Comparison of ENCODE assay signal across 9 cellular contexts in the genomic region with DNA sequence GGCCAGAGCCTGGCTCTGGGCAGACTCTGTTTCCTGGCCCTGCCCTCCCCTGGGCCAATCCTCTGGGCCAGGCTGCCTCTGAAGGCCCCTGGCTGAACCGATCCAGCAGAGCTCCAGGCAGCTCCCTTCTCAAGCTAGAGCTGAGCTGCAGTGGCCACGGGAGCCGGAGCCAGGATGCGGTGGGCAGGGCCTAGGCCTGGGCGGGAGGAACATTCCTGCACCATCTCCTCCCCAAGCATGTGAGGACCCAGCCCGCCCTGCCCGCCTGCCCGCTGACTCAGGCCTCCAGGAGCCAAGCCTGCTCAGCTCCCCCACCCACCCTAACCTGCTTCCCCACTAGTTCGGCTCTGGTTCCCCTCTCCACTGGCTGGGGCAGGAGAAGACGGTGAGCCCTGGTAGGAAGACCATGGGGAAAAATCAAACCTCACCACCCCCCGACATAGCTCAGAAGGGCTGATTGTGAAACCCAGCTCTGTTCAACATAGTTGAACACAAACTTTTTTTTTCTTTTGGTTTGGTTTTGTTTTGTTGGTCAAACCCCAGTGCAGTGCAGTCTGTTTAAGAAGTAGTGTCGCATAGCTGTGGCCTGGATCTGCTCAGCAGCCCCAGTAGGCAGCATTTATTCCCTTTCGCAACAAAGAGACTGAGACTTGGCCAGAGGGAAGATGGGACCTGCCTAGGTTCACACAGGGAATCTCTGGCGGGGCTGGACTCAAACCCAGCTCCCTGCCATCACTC. TPM values are rescaled to one million over a fixed set of nuclear protein-coding genes. Genes with fewer than 3 reads are reported as not detected.
DNase-seq lines count a peak whose midpoint lies in the region; ATAC-seq, FAIRE-seq and TF ChIP-seq lines count a peak whose summit lies in the region.
"Had no signal": no experiment of that assay in that cellular context is flagged by ENCODE, and none has a peak within 500 bp of the region (broad histone marks: within the 10 kb centered on the region; RNA-seq: fewer than 3 reads in every experiment).

No MANE protein-coding gene starts in this region.

- no peak for TF ChIP-seq CTCF in brain microvascular endothelial cell (IDR thresholded peaks at IDR 0.05; ENCODE audit: low read depth, low read length, missing control alignments)

- H3K27ac ChIP-seq in brain microvascular endothelial cell (peak overlapping the region; percentile 85), small intestine (ENCODE audit: low read depth in 1 of 2, low read length in 1 of 2) (peak overlapping the region in 1 of 2 donors; percentile 56)

- ATAC-seq in GM21576 (IDR thresholded peaks at IDR 0.05; ENCODE audit: unreplicated experiment), result no peak

- DNase-seq in H54 (ENCODE audit: insufficient read length, low spot score) (peak; percentile 79), brain microvascular endothelial cell (peak; percentile 92), iPS-NIHi7 (ENCODE audit: extremely low spot score) (peak; percentile 81), small intestine (peak; percentile 46), erythroblast (lab: John Stamatoyannopoulos, UW) (no peak), T-helper 2 cell (no peak)
- DNase-seq in stimulated activated CD4-positive, alpha-beta T cell treated with anti-CD3 and anti-CD28 coated beads, Interleukin-12 subunit alpha, Interleukin-12 subunit beta, amount 100 ng/mL, for 4 hours, result no peak
- DNase-seq: effector CD4-positive, alpha-beta T cell had no signal

- no peaks in the 10 kb centered on the region for H3K9me3 ChIP-seq in small intestine (ENCODE audit: control insufficient read depth, low read depth)

- WGBS in small intestine, 3 donors, result 62 to 77% (median 74%) methylated on average over 11 to 14 of the region's 14 CpGs

- peaks cover 0 to under 1% of the 10 kb centered on the region in 2 donors for H3K4me1 ChIP-seq in small intestine (ENCODE audit: control insufficient read depth in 2 of 2, insufficient read depth in 1 of 2, low read depth in 1 of 2, low read length in 1 of 2)

- no peaks in the 10 kb centered on the region for H3K27me3 ChIP-seq in brain microvascular endothelial cell (replicated peaks)
- no peaks in the 10 kb centered on the region for H3K27me3 ChIP-seq in small intestine (ENCODE audit: control insufficient read depth in 2 of 2, insufficient read depth in 2 of 2, low read length in 2 of 2)

- in situ Hi-C loops in brain microvascular endothelial cell (cut with HindIII; ENCODE audit: low pct_ligation_motif_present, low sequenced_read_pairs), result no loop called here

- FAIRE-seq in H54 (lab: Jason Lieb, UNC) (no peak), small intestine (lab: Jason Lieb, UNC) (no peak)

- H3K36me3 ChIP-seq in brain microvascular endothelial cell (replicated peaks) (peaks cover 21% of the 10 kb centered on the region), small intestine (ENCODE audit: control insufficient read depth in 2 of 2, insufficient read depth in 2 of 2, low read length in 2 of 2) (peaks cover 0 to 8% of the 10 kb centered on the region in 2 donors)

- no peak overlapping the region for H3K4me3 ChIP-seq in brain microvascular endothelial cell (ENCODE audit: low read depth, low read length)
- no peak overlapping the region for H3K4me3 ChIP-seq in small intestine (ENCODE audit: low read depth in 1 of 2, low read length in 2 of 2)

- TF ChIP-seq POLR2A in H54 (IDR thresholded peaks at IDR 0.05; ENCODE audit: low read depth, low read length), result peak; percentile 87
- TF ChIP-seq POLR2A in erythroblast (IDR thresholded peaks at IDR 0.05; ENCODE audit: low read length), result no peak

RNA-seq across cellular contexts. Expression of a gene that starts 13.5 kb away (rescaled TPM):
- 10 to 100 TPM; 11.0 to 18.0 (median 12.4) TPM for polyA plus RNA-seq in small intestine

RNA-seq across cellular contexts. Expression of a gene that starts 21.2 kb away (rescaled TPM):
- 100 to 1,000 TPM in 1 of 3 donors, 10 to 100 TPM in 2; 93.2 to 139 (median 93.3) TPM for polyA plus RNA-seq in small intestine

RNA-seq across cellular contexts. Expression of a gene that starts 35.7 kb away (rescaled TPM):
- polyA plus RNA-seq in small intestine, result 10 to 100 TPM; 19.5 to 24.6 (median 22.1) TPM

RNA-seq across cellular contexts. Expression of a gene that starts 51.4 kb away (rescaled TPM):
- polyA plus RNA-seq in small intestine, result 1 to 10 TPM in 1 of 3 donors, under 1 TPM in 2; 0.22 to 7.2 (median 0.54) TPM

Comparison
In these comparisons a context has a peak if more than half of its experiments do, and no peak if none do; other contexts are left out.
1. DNase-seq: peak in H54 (single experiment), brain microvascular endothelial cell (single experiment), iPS-NIHi7 (single experiment) and small intestine (single experiment); none in erythroblast (0 of 2), T-helper 2 cell (0 of 5) and stimulated activated CD4-positive, alpha-beta T cell treated with anti-CD3 and anti-CD28 coated beads, Interleukin-12 subunit alpha, Interleukin-12 subunit beta, amount 100 ng/mL, for 4 hours (single experiment).